Comparison of ENCODE assay signal across 26 cellular contexts in the genomic region with DNA sequence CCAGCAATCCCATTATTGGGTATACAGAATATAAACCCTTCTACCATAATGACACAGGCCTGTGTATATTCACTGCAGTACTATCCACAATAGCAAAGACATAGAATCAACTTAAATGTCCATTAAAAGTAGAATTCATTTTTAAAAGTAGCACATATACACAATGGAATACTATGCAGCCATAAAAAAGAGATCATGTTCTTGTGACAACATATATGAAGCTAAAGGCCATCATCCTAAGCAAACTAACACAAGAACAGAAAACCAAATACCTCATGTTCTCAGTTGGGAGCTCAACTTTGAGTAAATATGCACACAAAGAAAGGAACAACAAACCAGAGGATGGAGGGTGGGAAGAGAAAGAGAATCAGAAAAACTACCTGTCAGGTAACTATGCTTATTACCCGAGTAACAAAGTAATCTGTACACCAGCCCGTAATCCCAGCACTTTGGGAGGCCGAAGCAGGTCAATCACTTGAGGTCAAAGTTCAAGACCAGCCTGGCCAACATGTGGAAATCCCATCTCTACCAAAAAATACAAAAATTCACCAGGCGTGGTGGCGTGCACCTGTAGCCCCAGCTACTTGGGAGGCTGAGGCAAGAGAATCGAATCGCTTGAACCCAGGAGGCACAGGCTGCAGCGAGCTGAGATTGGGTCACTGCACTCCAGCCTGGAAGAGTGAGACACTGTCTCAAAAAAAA.
"Had no signal": no experiment of that assay in that cellular context is flagged by ENCODE, and none has a peak within 500 bp of the region (broad histone marks: within the 10 kb centered on the region; RNA-seq: fewer than 3 reads in every experiment).

No MANE protein-coding gene starts in this region.

- DNase-seq: activated CD4-positive, alpha-beta T cell treated with anti-CD3 and anti-CD28 coated beads for 1 hour; activated CD4-positive, alpha-beta T cell treated with anti-CD3 and anti-CD28 coated beads, Interleukin-2, amount 50 U/mL, for 1 hour; activated CD8-positive, alpha-beta T cell treated with anti-CD3 and anti-CD28 coated beads, Interleukin-2, amount 10 ng/mL, durations not matched to agents 7 days and 5 days; colonic mucosa; dorsolateral prefrontal cortex; effector memory CD8-positive, alpha-beta T cell; foreskin melanocyte; kidney glomerular epithelial cell; left ventricle myocardium inferior; nephron progenitor cell; pancreas; psoas muscle; stimulated activated CD4-positive, alpha-beta T cell treated with anti-CD3 and anti-CD28 coated beads, Interleukin-12 subunit alpha, Interleukin-12 subunit beta, amount 100 ng/mL, for 4 hours; stimulated activated CD4-positive, alpha-beta T cell treated with anti-CD3 and anti-CD28 coated beads, Interleukin-4, amount 100 ng/mL, for 4 hours; stimulated activated naive CD8-positive, alpha-beta T cell treated with anti-CD3 and anti-CD28 coated beads, Interleukin-15, Interleukin-2, amounts not matched to agents 100 U/mL and 50 U/mL, for 24 hours; uterus had no signal

- H3K27me3 Mint-ChIP-seq: central memory CD8-positive, alpha-beta T cell; effector memory CD8-positive, alpha-beta T cell; memory B cell had no signal

- H3K4me3 ChIP-seq: colonic mucosa, dorsolateral prefrontal cortex, left ventricle myocardium inferior, pancreas, psoas muscle, right atrium auricular region, suprapubic skin, tibial nerve, uterus had no signal

- H3K27me3 ChIP-seq: colonic mucosa, dorsolateral prefrontal cortex, pancreas, right atrium auricular region, suprapubic skin, tibial nerve, uterus had no signal

- H3K9me3 Mint-ChIP-seq: central memory CD8-positive, alpha-beta T cell; effector memory CD8-positive, alpha-beta T cell had no signal

- H3K36me3 ChIP-seq: colonic mucosa, pancreas, right atrium auricular region, uterus had no signal

- H3K27ac Mint-ChIP-seq: activated CD8-positive, alpha-beta T cell treated with anti-CD3 and anti-CD28 coated beads, Interleukin-2, amount 10 ng/mL, durations not matched to agents 7 days and 5 days; activated naive CD4-positive, alpha-beta T cell treated with anti-CD3 and anti-CD28 coated beads, Interleukin-2, amount 50 U/mL, for 72 hours; memory B cell; nephron progenitor cell had no signal

- ATAC-seq: activated CD8-positive, alpha-beta T cell treated with anti-CD3 and anti-CD28 coated beads, Interleukin-2, amount 10 ng/mL, durations not matched to agents 7 days and 5 days; activated naive CD4-positive, alpha-beta T cell treated with anti-CD3 and anti-CD28 coated beads, Interleukin-2, amount 50 U/mL, for 72 hours; effector memory CD8-positive, alpha-beta T cell; esophagus mucosa; pancreas; psoas muscle; stimulated activated naive CD8-positive, alpha-beta T cell treated with anti-CD3 and anti-CD28 coated beads, Interleukin-15, Interleukin-2, amounts not matched to agents 100 U/mL and 50 U/mL, for 24 hours had no signal

- H3K27ac ChIP-seq: dorsolateral prefrontal cortex, left ventricle myocardium inferior, pancreas, psoas muscle, right atrium auricular region, suprapubic skin, tibial nerve, uterus had no signal

- H3K9me3 ChIP-seq: colonic mucosa, pancreas, psoas muscle, right atrium auricular region, suprapubic skin, tibial nerve, uterus had no signal

- FAIRE-seq: astrocyte, endothelial cell of umbilical vein, pancreas, TTC549 had no signal

- H3K4me3 Mint-ChIP-seq: activated CD8-positive, alpha-beta T cell treated with anti-CD3 and anti-CD28 coated beads, Interleukin-2, amount 10 ng/mL, durations not matched to agents 7 days and 5 days; central memory CD8-positive, alpha-beta T cell; memory B cell; nephron progenitor cell had no signal
